9 cellular contexts compared by ENCODE assay signal in the genomic region with DNA sequence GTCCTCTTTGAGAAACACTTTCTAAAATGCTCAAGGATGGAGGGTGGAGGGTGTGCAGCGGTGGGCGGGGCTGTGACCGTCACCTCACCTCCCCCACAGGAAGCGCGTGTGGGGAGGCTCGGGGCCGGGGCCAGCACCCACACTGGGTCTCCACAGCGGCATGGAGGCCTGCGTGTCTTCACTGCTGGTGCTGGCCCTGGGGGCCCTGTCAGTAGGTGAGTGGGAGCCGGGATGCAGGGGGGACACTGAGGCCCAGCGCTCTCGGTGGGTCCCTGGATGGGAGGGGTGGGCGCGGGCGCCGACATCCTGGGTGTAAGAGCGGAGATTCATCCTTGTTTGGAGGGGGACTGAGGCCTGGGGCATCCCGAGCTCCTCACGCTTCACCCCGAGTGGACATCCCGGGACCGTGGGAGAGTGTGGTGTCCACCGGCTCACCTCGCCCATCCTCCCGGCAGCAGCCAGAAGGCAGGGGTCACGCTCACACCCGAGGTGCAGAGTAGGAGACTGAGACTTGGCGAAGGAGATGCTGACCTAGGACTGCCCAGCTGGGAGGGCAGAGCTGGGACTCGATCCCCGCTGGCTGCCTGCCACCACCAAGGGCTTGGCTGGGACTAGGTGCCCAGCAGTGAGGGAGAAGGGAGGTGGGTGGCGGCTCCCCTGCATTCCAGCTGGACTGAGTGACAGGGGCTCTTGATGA. TPM values are rescaled to one million over a fixed set of nuclear protein-coding genes. Genes with fewer than 3 reads are reported as not detected.
DNase-seq lines count a peak whose midpoint lies in the region; ATAC-seq, FAIRE-seq and TF ChIP-seq lines count a peak whose summit lies in the region.
"Had no signal": no experiment of that assay in that cellular context is flagged by ENCODE, and none has a peak within 500 bp of the region (broad histone marks: within the 10 kb centered on the region; RNA-seq: fewer than 3 reads in every experiment).

A gene (plus strand): TSS at position 142 of the 697 bp plus-strand sequence. CDS start 19 bp downstream, at position 161.

- H3K36me3 Mint-ChIP-seq in T-helper 17 cell (ENCODE audit: low read depth) = no peaks in the 10 kb centered on the region
- peaks cover 6% of the 10 kb centered on the region for H3K36me3 Mint-ChIP-seq in activated T-helper 17 cell treated with anti-CD3 and anti-CD28 coated beads, Interleukin-2, amount 50 U/mL, for 72 hours (ENCODE audit: low read depth)
- H3K36me3 Mint-ChIP-seq in natural killer cell = no peaks in the 10 kb centered on the region

- H3K4me3 Mint-ChIP-seq in T-helper 17 cell = peak within 1 kb of the TSS; percentile 88
- peak within 1 kb of the TSS; percentile 78 for H3K4me3 Mint-ChIP-seq in activated T-helper 17 cell treated with anti-CD3 and anti-CD28 coated beads, Interleukin-2, amount 50 U/mL, for 72 hours
- H3K4me3 Mint-ChIP-seq in natural killer cell = peak within 1 kb of the TSS; percentile 90

- H3K9me3 Mint-ChIP-seq in activated T-helper 17 cell treated with anti-CD3 and anti-CD28 coated beads, Interleukin-2, amount 50 U/mL, for 72 hours = no peaks in the 10 kb centered on the region
- no peaks in the 10 kb centered on the region for H3K9me3 Mint-ChIP-seq in natural killer cell

- no peak for FAIRE-seq in urothelium cell line (lab: Jason Lieb, UNC)

- no peaks in the 10 kb centered on the region for H3K9me3 ChIP-seq in T-helper 17 cell (ENCODE audit: control insufficient read depth, low read length, poor library complexity, severe bottlenecking)

- DNase-seq in T-helper 17 cell = peak; percentile 50 to 62 (median 50)
- DNase-seq in natural killer cell = peak; percentile 87
- DNase-seq in stimulated activated naive CD4-positive, alpha-beta T cell (lab: John Stamatoyannopoulos, UW) = peak; percentile 49 to 81 (median 72)
- DNase-seq in urothelium cell line (ENCODE audit: low spot score) = no peak
- no peak for DNase-seq in NOMO-1 treated with dmso at 0.1 percent for 144 hours (lab: John Stamatoyannopoulos, UW; ENCODE audit: unreplicated experiment)

- H3K4me1 Mint-ChIP-seq in T-helper 17 cell = peaks cover 12% of the 10 kb centered on the region
- peaks cover 5% of the 10 kb centered on the region for H3K4me1 Mint-ChIP-seq in activated T-helper 17 cell treated with anti-CD3 and anti-CD28 coated beads, Interleukin-2, amount 50 U/mL, for 72 hours
- H3K4me1 Mint-ChIP-seq in natural killer cell = peaks cover 13 to 30% of the 10 kb centered on the region in 2 donors

- no peaks in the 10 kb centered on the region for H3K27me3 Mint-ChIP-seq in T-helper 17 cell
- no peaks in the 10 kb centered on the region for H3K27me3 Mint-ChIP-seq in activated T-helper 17 cell treated with anti-CD3 and anti-CD28 coated beads, Interleukin-2, amount 50 U/mL, for 72 hours
- H3K27me3 Mint-ChIP-seq in natural killer cell (ENCODE audit: low read depth in 2 of 2) = no peaks in the 10 kb centered on the region

- peak; percentile 98 for ATAC-seq in T-helper 17 cell
- ATAC-seq in activated T-helper 17 cell treated with anti-CD3 and anti-CD28 coated beads, Interleukin-2, amount 50 U/mL, for 72 hours (replicated peaks) = peak; percentile 97
- ATAC-seq in natural killer cell = peak; percentile 94 to 98 (median 94)
- ATAC-seq in HG03280 (IDR thresholded peaks at IDR 0.05; ENCODE audit: unreplicated experiment) = no peak
- no peak for ATAC-seq in GM18519 (IDR thresholded peaks at IDR 0.05; ENCODE audit: low FRiP score, unreplicated experiment)

- intact Hi-C loops in natural killer cell (cut with micrococcal nuclease) = loop anchor here (1.0 to 2.0 kb wide), 2 partner anchors 27 to 33 kb away; no protein-coding TSS in a partner anchor

- no peak for TF ChIP-seq CTCF in natural killer cell (IDR thresholded peaks at IDR 0.05)

- H3K27ac Mint-ChIP-seq in T-helper 17 cell = peak within 1 kb of the TSS; percentile 84
- H3K27ac Mint-ChIP-seq in activated T-helper 17 cell treated with anti-CD3 and anti-CD28 coated beads, Interleukin-2, amount 50 U/mL, for 72 hours = peak within 1 kb of the TSS; percentile 82
- H3K27ac Mint-ChIP-seq in natural killer cell = peak within 1 kb of the TSS; percentile 90 to 98

RNA-seq across cellular contexts. Expression of the gene that starts here (rescaled TPM):
- total RNA-seq in T-helper 17 cell (10 to 100 TPM; 43.8 to 45.6 TPM), natural killer cell (100 to 1,000 TPM; 186 to 286 (median 253) TPM)
- 10 to 100 TPM; 30.5 to 31.3 TPM for total RNA-seq in activated T-helper 17 cell treated with anti-CD3 and anti-CD28 coated beads, Interleukin-2, amount 50 U/mL, for 72 hours
- total RNA-seq: temporal lobe had no signal

Comparison
In these comparisons a context has a peak if more than half of its experiments do, and no peak if none do; other contexts are left out.
1. RNA of the gene that starts here (total RNA-seq): 186 to 286 TPM in natural killer cell; 43.8 to 45.6 TPM in T-helper 17 cell and 30.5 to 31.3 TPM in activated T-helper 17 cell treated with anti-CD3 and anti-CD28 coated beads, Interleukin-2, amount 50 U/mL, for 72 hours; every median in the first group is over 4 times any median in the second.
2. ATAC-seq: peak in T-helper 17 cell (single experiment), activated T-helper 17 cell treated with anti-CD3 and anti-CD28 coated beads, Interleukin-2, amount 50 U/mL, for 72 hours (single experiment) and natural killer cell (3 of 3); none in HG03280 (single experiment) and GM18519 (single experiment).
3. DNase-seq: peak in T-helper 17 cell (3 of 3), natural killer cell (single experiment) and stimulated activated naive CD4-positive, alpha-beta T cell (6 of 6); none in urothelium cell line (single experiment) and NOMO-1 treated with dmso at 0.1 percent for 144 hours (single experiment).
4. Peak in every context shown above with its lines, with median percentiles within 50 percentile points of each other: H3K27ac Mint-ChIP-seq and H3K4me3 Mint-ChIP-seq.